22 cellular contexts compared by ENCODE assay signal in genomic region chr3:99191186-99191585, GRCh38.
"Had no signal": no experiment of that assay in that cellular context is flagged by ENCODE, and none has a peak within 500 bp of the region (broad histone marks: within the 10 kb centered on the region; RNA-seq: fewer than 3 reads in every experiment).

No MANE protein-coding gene starts in this region.

- H2AFZ ChIP-seq: hepatocyte had no signal

- H3K4me2 ChIP-seq: hepatocyte had no signal

- H3K36me3 ChIP-seq: heart right ventricle, left lung, neutrophil, ovary, spleen, suprapubic skin, thoracic aorta, tibial artery, upper lobe of right lung, uterus had no signal

- H3K27ac ChIP-seq: heart right ventricle, hepatocyte, left lung, neutrophil, ovary, spleen, suprapubic skin, thoracic aorta, tibial artery, upper lobe of right lung, uterus had no signal

- DNase-seq: heart right ventricle; left colon; mesendoderm; naive thymus-derived CD8-positive, alpha-beta T cell; occipital lobe; ovary; right cardiac atrium; small intestine; spleen; stimulated activated CD4-positive, alpha-beta T cell treated with anti-CD3 and anti-CD28 coated beads, Interleukin-4, amount 100 ng/mL, for 24 hours; stimulated activated naive CD4-positive, alpha-beta T cell; tibial artery; trophoblast cell; upper lobe of right lung; uterus had no signal

- H3K79me2 ChIP-seq: hepatocyte had no signal

- ATAC-seq: heart right ventricle; left colon; left lung; naive thymus-derived CD8-positive, alpha-beta T cell; right cardiac atrium; sciatic nerve; upper lobe of right lung had no signal

- H3K4me3 ChIP-seq: heart right ventricle, hepatocyte, left lung, lung, ovary, spleen, suprapubic skin, thoracic aorta, tibial artery, upper lobe of right lung, uterus had no signal

- H3K4me1 ChIP-seq: heart right ventricle, left lung, spleen, suprapubic skin, upper lobe of right lung, uterus had no signal

- H3K27me3 ChIP-seq: heart right ventricle, hepatocyte, left lung, neutrophil, ovary, spleen, suprapubic skin, tibial artery, upper lobe of right lung, uterus had no signal

- H3K9me3 ChIP-seq: neutrophil, ovary, suprapubic skin, thoracic aorta, tibial artery, upper lobe of right lung, uterus had no signal
